18 cellular contexts compared by ENCODE assay signal in the genomic region with DNA sequence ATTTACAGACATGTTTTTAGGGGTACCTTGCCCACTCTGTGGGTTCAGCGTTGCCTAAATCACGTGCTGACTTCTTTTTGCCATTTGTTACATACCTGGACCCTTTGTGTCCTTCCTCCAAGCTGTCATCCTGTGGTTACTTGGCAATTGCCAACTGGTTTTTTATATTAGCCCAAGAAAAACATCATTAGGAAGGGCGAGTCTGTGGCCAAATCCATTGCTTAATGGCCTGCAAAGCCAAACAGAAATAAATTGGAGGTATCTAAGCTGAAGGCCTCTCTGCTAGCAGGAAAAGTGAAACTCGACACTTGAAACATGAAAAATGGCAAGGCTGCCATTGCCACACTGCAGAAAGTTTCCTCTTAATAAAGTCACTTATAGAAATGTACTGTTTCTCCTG.
DNase-seq lines count a peak whose midpoint lies in the region; ATAC-seq and TF ChIP-seq lines count a peak whose summit lies in the region.
"Had no signal": no experiment of that assay in that cellular context is flagged by ENCODE, and none has a peak within 500 bp of the region (broad histone marks: within the 10 kb centered on the region; RNA-seq: fewer than 3 reads in every experiment).

No MANE protein-coding gene starts in this region.

- H3K4me1 Mint-ChIP-seq in activated naive CD4-positive, alpha-beta T cell treated with anti-CD3 and anti-CD28 coated beads, Interleukin-2, amount 10 ng/mL, durations not matched to agents 7 days and 5 days = no peaks in the 10 kb centered on the region
- H3K4me1 Mint-ChIP-seq: activated CD8-positive, alpha-beta memory T cell treated with anti-CD3 and anti-CD28 coated beads, Interleukin-2, amount 10 ng/mL, durations not matched to agents 7 days and 5 days; brain had no signal

- H3K36me3 ChIP-seq in OCI-LY7 (ENCODE audit: insufficient read depth, low read length) = no peaks in the 10 kb centered on the region
- H3K36me3 ChIP-seq: esophagus squamous epithelium, SJCRH30, tibial nerve had no signal

- intact Hi-C loops in OCI-LY7 (cut with micrococcal nuclease; ENCODE audit: unreplicated experiment) = no loop called here

- POLR2A ChIA-PET in OCI-LY7 (lab: Charles Lee) = no interaction called here

- H3K27ac ChIP-seq in OCI-LY7 (ENCODE audit: low read depth, low read length, poor library complexity, severe bottlenecking) = no peak overlapping the region
- H3K27ac ChIP-seq: esophagus squamous epithelium, SJCRH30, tibial nerve had no signal

- H4K20me1 ChIP-seq in OCI-LY7 (ENCODE audit: insufficient read depth, low read length) = no peaks in the 10 kb centered on the region

- BruUV-seq in OCI-LY7 (replicated peaks; lab: Mats Ljungman, UMichigan) = no TSS peak

- H3K9me2 ChIP-seq in OCI-LY7 (ENCODE audit: insufficient read depth, low read length) = no peaks in the 10 kb centered on the region

- H3K9me3 Mint-ChIP-seq in activated naive CD4-positive, alpha-beta T cell treated with anti-CD3 and anti-CD28 coated beads, Interleukin-2, amount 10 ng/mL, durations not matched to agents 7 days and 5 days = no peaks in the 10 kb centered on the region

- no peaks in the 10 kb centered on the region for H3K9me3 ChIP-seq in OCI-LY7 (ENCODE audit: low read length)
- H3K9me3 ChIP-seq: esophagus squamous epithelium, SJCRH30, tibial nerve had no signal

- CTCF ChIA-PET in OCI-LY7 (lab: Charles Lee; ENCODE audit: unreplicated experiment) = no interaction called here
- CTCF ChIA-PET in activated naive CD4-positive, alpha-beta T cell treated with anti-CD3 and anti-CD28 coated beads, Interleukin-2, amount 10 ng/mL, durations not matched to agents 7 days and 5 days (lab: Charles Lee) = no interaction called here

- H3K4me3 Mint-ChIP-seq in activated naive CD4-positive, alpha-beta T cell treated with anti-CD3 and anti-CD28 coated beads, Interleukin-2, amount 10 ng/mL, durations not matched to agents 7 days and 5 days = no peak overlapping the region
- H3K4me3 Mint-ChIP-seq: activated CD8-positive, alpha-beta memory T cell treated with anti-CD3 and anti-CD28 coated beads, Interleukin-2, amount 10 ng/mL, durations not matched to agents 7 days and 5 days; brain had no signal

- H3K79me2 ChIP-seq in OCI-LY7 (ENCODE audit: insufficient read depth, low read depth, low read length) = no peaks in the 10 kb centered on the region

- no peak overlapping the region for H2AFZ ChIP-seq in OCI-LY7 (ENCODE audit: low read length)

- no peak overlapping the region for H3K27ac Mint-ChIP-seq in activated naive CD4-positive, alpha-beta T cell treated with anti-CD3 and anti-CD28 coated beads, Interleukin-2, amount 10 ng/mL, durations not matched to agents 7 days and 5 days
- H3K27ac Mint-ChIP-seq: activated CD8-positive, alpha-beta memory T cell treated with anti-CD3 and anti-CD28 coated beads, Interleukin-2, amount 10 ng/mL, durations not matched to agents 7 days and 5 days had no signal

- no peak for TF ChIP-seq CTCF in OCI-LY7 (conservative IDR thresholded peaks at IDR 0.05; ENCODE audit: low read length)

- no peaks in the 10 kb centered on the region for H3K36me3 Mint-ChIP-seq in activated naive CD4-positive, alpha-beta T cell treated with anti-CD3 and anti-CD28 coated beads, Interleukin-2, amount 10 ng/mL, durations not matched to agents 7 days and 5 days
- H3K36me3 Mint-ChIP-seq: activated CD8-positive, alpha-beta memory T cell treated with anti-CD3 and anti-CD28 coated beads, Interleukin-2, amount 10 ng/mL, durations not matched to agents 7 days and 5 days; brain had no signal

- H3K4me3 ChIP-seq in skeletal muscle cell (ENCODE audit: low read depth, low read length) (no peak overlapping the region), OCI-LY7 (ENCODE audit: low read depth, low read length, poor library complexity, severe bottlenecking) (no peak overlapping the region)
- H3K4me3 ChIP-seq: esophagus squamous epithelium, SJCRH30, tibial nerve had no signal

- no peaks in the 10 kb centered on the region for H3K27me3 Mint-ChIP-seq in activated naive CD4-positive, alpha-beta T cell treated with anti-CD3 and anti-CD28 coated beads, Interleukin-2, amount 10 ng/mL, durations not matched to agents 7 days and 5 days
- H3K27me3 Mint-ChIP-seq: activated CD8-positive, alpha-beta memory T cell treated with anti-CD3 and anti-CD28 coated beads, Interleukin-2, amount 10 ng/mL, durations not matched to agents 7 days and 5 days had no signal

- no peak for ATAC-seq in GM18520 (IDR thresholded peaks at IDR 0.05; ENCODE audit: unreplicated experiment)
- ATAC-seq: activated CD8-positive, alpha-beta memory T cell treated with anti-CD3 and anti-CD28 coated beads, Interleukin-2, amount 10 ng/mL, durations not matched to agents 7 days and 5 days; left lobe of liver had no signal

- DNase-seq in GM04504 (ENCODE audit: low read depth) (peak; percentile 14), NCI-H69 (lab: John Stamatoyannopoulos, UW) (peak; percentile 24), ecto neural progenitor cell (ENCODE audit: low spot score) (peak; percentile 11), skeletal muscle cell (ENCODE audit: low read depth) (peak; percentile 25), OCI-LY7 (ENCODE audit: low spot score) (no peak)
- DNase-seq in activated naive CD4-positive, alpha-beta T cell treated with anti-CD3 and anti-CD28 coated beads, Interleukin-2, amount 10 ng/mL, durations not matched to agents 7 days and 5 days = no peak
- DNase-seq: activated CD4-positive, alpha-beta T cell treated with anti-CD3 and anti-CD28 coated beads for 1 hour; activated CD8-positive, alpha-beta memory T cell treated with anti-CD3 and anti-CD28 coated beads, Interleukin-2, amount 10 ng/mL, durations not matched to agents 7 days and 5 days; DMS153; esophagus squamous epithelium; hippocampal formation; MV-4-11; NCI-H2171; SJCRH30 had no signal

- no peaks in the 10 kb centered on the region for H3K4me1 ChIP-seq in OCI-LY7 (ENCODE audit: insufficient read depth, low read length, poor library complexity, severe bottlenecking)
- H3K4me1 ChIP-seq: SJCRH30 had no signal

- no peak overlapping the region for H3K4me2 ChIP-seq in OCI-LY7 (ENCODE audit: low read length)

Comparison
In these comparisons a context has a peak if more than half of its experiments do, and no peak if none do; other contexts are left out.
1. DNase-seq: peak in GM04504 (single experiment), NCI-H69 (single experiment), ecto neural progenitor cell (single experiment) and skeletal muscle cell (single experiment); none in OCI-LY7 (single experiment) and activated naive CD4-positive, alpha-beta T cell treated with anti-CD3 and anti-CD28 coated beads, Interleukin-2, amount 10 ng/mL, durations not matched to agents 7 days and 5 days (single experiment).